ENCODE assay signal across 1 cellular context in genomic region chr12:46386360-46386867, GRCh38.
TF ChIP-seq lines count a peak whose summit lies in the region.

No MANE protein-coding gene starts in this region.

TF ChIP-seq in GM12878, 131 proteins besides CTCF, POLR2A, EP300 and RAD21:
- TF ChIP-seq MLLT1 (IDR thresholded peaks at IDR 0.05) = no peak
- TF ChIP-seq ZNF622 (IDR thresholded peaks at IDR 0.05) = no peak
- TF ChIP-seq SMAD5 (IDR thresholded peaks at IDR 0.05; ENCODE audit: low read depth) = peak; percentile 24; the same call in 1 of the 2 replicates
- TF ChIP-seq, protein P1, sequence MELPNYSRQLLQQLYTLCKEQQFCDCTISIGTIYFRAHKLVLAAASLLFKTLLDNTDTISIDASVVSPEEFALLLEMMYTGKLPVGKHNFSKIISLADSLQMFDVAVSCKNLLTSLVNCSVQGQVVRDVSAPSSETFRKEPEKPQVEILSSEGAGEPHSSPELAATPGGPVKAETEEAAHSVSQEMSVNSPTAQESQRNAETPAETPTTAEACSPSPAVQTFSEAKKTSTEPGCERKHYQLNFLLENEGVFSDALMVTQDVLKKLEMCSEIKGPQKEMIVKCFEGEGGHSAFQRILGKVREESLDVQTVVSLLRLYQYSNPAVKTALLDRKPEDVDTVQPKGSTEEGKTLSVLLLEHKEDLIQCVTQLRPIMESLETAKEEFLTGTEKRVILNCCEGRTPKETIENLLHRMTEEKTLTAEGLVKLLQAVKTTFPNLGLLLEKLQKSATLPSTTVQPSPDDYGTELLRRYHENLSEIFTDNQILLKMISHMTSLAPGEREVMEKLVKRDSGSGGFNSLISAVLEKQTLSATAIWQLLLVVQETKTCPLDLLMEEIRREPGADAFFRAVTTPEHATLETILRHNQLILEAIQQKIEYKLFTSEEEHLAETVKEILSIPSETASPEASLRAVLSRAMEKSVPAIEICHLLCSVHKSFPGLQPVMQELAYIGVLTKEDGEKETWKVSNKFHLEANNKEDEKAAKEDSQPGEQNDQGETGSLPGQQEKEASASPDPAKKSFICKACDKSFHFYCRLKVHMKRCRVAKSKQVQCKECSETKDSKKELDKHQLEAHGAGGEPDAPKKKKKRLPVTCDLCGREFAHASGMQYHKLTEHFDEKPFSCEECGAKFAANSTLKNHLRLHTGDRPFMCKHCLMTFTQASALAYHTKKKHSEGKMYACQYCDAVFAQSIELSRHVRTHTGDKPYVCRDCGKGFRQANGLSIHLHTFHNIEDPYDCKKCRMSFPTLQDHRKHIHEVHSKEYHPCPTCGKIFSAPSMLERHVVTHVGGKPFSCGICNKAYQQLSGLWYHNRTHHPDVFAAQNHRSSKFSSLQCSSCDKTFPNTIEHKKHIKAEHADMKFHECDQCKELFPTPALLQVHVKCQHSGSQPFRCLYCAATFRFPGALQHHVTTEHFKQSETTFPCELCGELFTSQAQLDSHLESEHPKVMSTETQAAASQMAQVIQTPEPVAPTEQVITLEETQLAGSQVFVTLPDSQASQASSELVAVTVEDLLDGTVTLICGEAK (IDR thresholded peaks at IDR 0.05; ENCODE audit: borderline replicate concordance) = peak; percentile 81; the same call in 1 of the 2 replicates
- TF ChIP-seq GABPA (IDR thresholded peaks at IDR 0.05; ENCODE audit: low read depth) = 0 out of 2 replicates have a peak, but pooled peaks have one; percentile 4
- TF ChIP-seq RB1 (IDR thresholded peaks at IDR 0.05; ENCODE audit: borderline replicate concordance) = peak; percentile 22; the same call in 1 of the 2 replicates
- peak; percentile 73 for TF ChIP-seq ATF7 (IDR thresholded peaks at IDR 0.05; ENCODE audit: low read depth)
